ENCODE assay signal across 8 cellular contexts in genomic region chr7:44634187-44634838, GRCh38. TPM values are rescaled to one million over a fixed set of nuclear protein-coding genes. Genes with fewer than 3 reads are reported as not detected.
A peak's percentile ranks its signal among the peaks of the same experiment; 100 is the strongest.
DNase-seq lines count a peak whose midpoint lies in the region; ATAC-seq and TF ChIP-seq lines count a peak whose summit lies in the region.

No MANE protein-coding gene starts in this region.

- peaks cover 78% of the 10 kb centered on the region for H3K4me1 ChIP-seq in psoas muscle

- intact Hi-C loops in dendritic cell treated with granulocyte-macrophage colony-stimulating factor and Interleukin-4, amounts not matched to agents 40 ng/mL and 50 ng/mL, for 4 days (cut with micrococcal nuclease) = no loop called here
- intact Hi-C loops in psoas muscle (cut with DNase I) = no loop called here

- H3K36me3 Mint-ChIP-seq in dendritic cell treated with granulocyte-macrophage colony-stimulating factor and Interleukin-4, amounts not matched to agents 40 ng/mL and 50 ng/mL, for 4 days (ENCODE audit: low read depth) = peaks cover 50% of the 10 kb centered on the region

- no peak overlapping the region for H3K4me3 Mint-ChIP-seq in dendritic cell treated with granulocyte-macrophage colony-stimulating factor and Interleukin-4, amounts not matched to agents 40 ng/mL and 50 ng/mL, for 4 days

- peak overlapping the region; percentile 93 for H3K27ac ChIP-seq in psoas muscle

- H3K27me3 ChIP-seq in psoas muscle (ENCODE audit: insufficient read depth in 3 of 3, low read length in 2 of 3) = no peaks in the 10 kb centered on the region

- H3K27me3 Mint-ChIP-seq in dendritic cell treated with granulocyte-macrophage colony-stimulating factor and Interleukin-4, amounts not matched to agents 40 ng/mL and 50 ng/mL, for 4 days = no peaks in the 10 kb centered on the region

- no peak overlapping the region for H3K4me3 ChIP-seq in psoas muscle

- no peak for ATAC-seq in psoas muscle
- ATAC-seq in GM21447 (IDR thresholded peaks at IDR 0.05; ENCODE audit: unreplicated experiment) = no peak

- peaks cover 0 to 15% of the 10 kb centered on the region in 2 donors for H3K36me3 ChIP-seq in psoas muscle (ENCODE audit: insufficient read depth in 1 of 2, low read depth in 1 of 2)

- H3K9me3 ChIP-seq in psoas muscle = no peaks in the 10 kb centered on the region

- TF ChIP-seq CTCF in psoas muscle (IDR thresholded peaks at IDR 0.05) = no peak

- H3K4me1 Mint-ChIP-seq in dendritic cell treated with granulocyte-macrophage colony-stimulating factor and Interleukin-4, amounts not matched to agents 40 ng/mL and 50 ng/mL, for 4 days (ENCODE audit: low read depth) = peaks cover 93% of the 10 kb centered on the region

- no peaks in the 10 kb centered on the region for H3K9me3 Mint-ChIP-seq in dendritic cell treated with granulocyte-macrophage colony-stimulating factor and Interleukin-4, amounts not matched to agents 40 ng/mL and 50 ng/mL, for 4 days

- peak overlapping the region; percentile 97 for H3K27ac Mint-ChIP-seq in dendritic cell treated with granulocyte-macrophage colony-stimulating factor and Interleukin-4, amounts not matched to agents 40 ng/mL and 50 ng/mL, for 4 days

- DNase-seq in COLO668 (lab: John Stamatoyannopoulos, UW; ENCODE audit: unreplicated experiment) (peak; percentile 60), NCI-H774 (lab: John Stamatoyannopoulos, UW) (peak; percentile 53), psoas muscle (no peak), GDM1 (lab: John Stamatoyannopoulos, UW) (no peak), pons (ENCODE audit: low spot score) (no peak), medulla oblongata (ENCODE audit: extremely low spot score) (no peak)

- 47 to 60% (median 51%) methylated on average over 5 of the region's 5 CpGs for WGBS in psoas muscle, 3 donors

RNA-seq across cellular contexts. Expression of gene OGDH, which starts 27.9 kb away (rescaled TPM):
- 100 to 1,000 TPM; 252 to 500 (median 326) TPM for total RNA-seq in psoas muscle
- polyA plus RNA-seq in psoas muscle = 100 to 1,000 TPM; 176 to 181 (median 179) TPM

RNA-seq across cellular contexts. Expression of gene TMED4, which starts 52.3 kb away (rescaled TPM):
- 10 to 100 TPM; 43.1 to 64.4 (median 46.0) TPM for total RNA-seq in psoas muscle
- polyA plus RNA-seq in psoas muscle = 10 to 100 TPM; 29.8 to 49.0 (median 35.3) TPM

Comparison
In these comparisons a context has a peak if more than half of its experiments do, and no peak if none do; other contexts are left out.
1. DNase-seq: peak in COLO668 (single experiment) and NCI-H774 (single experiment); none in psoas muscle (0 of 2), GDM1 (single experiment), pons (single experiment) and medulla oblongata (single experiment).